In the genomic region with DNA sequence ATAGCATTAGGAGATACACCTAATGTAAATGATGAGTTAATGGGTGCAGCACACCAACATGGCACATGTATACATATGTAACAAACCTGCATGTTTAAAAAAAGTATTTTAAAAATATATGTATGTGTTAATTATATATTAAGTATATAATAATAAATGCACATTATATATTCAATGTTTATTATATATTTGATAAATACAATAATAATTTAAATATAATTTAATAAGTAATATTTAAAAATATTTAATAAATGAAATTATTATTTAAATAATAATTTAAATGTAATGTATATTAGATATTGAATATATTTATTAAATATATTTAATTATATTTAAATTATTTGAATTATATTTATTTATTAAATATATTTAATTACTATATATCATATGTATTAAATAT, we compare ENCODE assay signal across 34 cellular contexts.
"Had no signal": no experiment of that assay in that cellular context is flagged by ENCODE, and none has a peak within 500 bp of the region (broad histone marks: within the 10 kb centered on the region; RNA-seq: fewer than 3 reads in every experiment).

No MANE protein-coding gene starts in this region.

- H3K4me1 Mint-ChIP-seq: activated CD4-positive, alpha-beta memory T cell treated with anti-CD3 and anti-CD28 coated beads, Interleukin-2, amount 10 ng/mL, durations not matched to agents 7 days and 5 days; activated CD4-positive, alpha-beta T cell treated with anti-CD3 and anti-CD28 coated beads, Interleukin-2, amount 10 ng/mL, durations not matched to agents 7 days and 5 days; activated naive CD8-positive, alpha-beta T cell treated with anti-CD3 and anti-CD28 coated beads, Interleukin-2, amount 50 U/mL, for 24 hours; T-helper 17 cell had no signal

- H3K9me3 ChIP-seq: adrenal gland, body of pancreas, esophagus muscularis mucosa, gastroesophageal sphincter had no signal

- H3K27me3 Mint-ChIP-seq: activated CD4-positive, alpha-beta memory T cell treated with anti-CD3 and anti-CD28 coated beads, Interleukin-2, amount 10 ng/mL, durations not matched to agents 7 days and 5 days; activated CD4-positive, alpha-beta T cell treated with anti-CD3 and anti-CD28 coated beads, Interleukin-2, amount 10 ng/mL, durations not matched to agents 7 days and 5 days; activated naive CD8-positive, alpha-beta T cell; activated naive CD8-positive, alpha-beta T cell treated with anti-CD3 and anti-CD28 coated beads, Interleukin-2, amount 50 U/mL, for 24 hours; activated T-cell treated with anti-CD3 and anti-CD28 coated beads, Interleukin-2, amount 50 U/mL, for 24 hours; dendritic cell treated with granulocyte-macrophage colony-stimulating factor and Interleukin-4, amounts not matched to agents 40 ng/mL and 50 ng/mL, for 4 days; T-helper 17 cell had no signal

- H3K36me3 ChIP-seq: adrenal gland, esophagus muscularis mucosa, gastroesophageal sphincter, heart right ventricle had no signal

- H3K27ac ChIP-seq: adrenal gland, body of pancreas, coronary artery, dorsolateral prefrontal cortex, esophagus muscularis mucosa, foreskin keratinocyte, gastroesophageal sphincter, heart right ventricle had no signal

- H3K9me3 Mint-ChIP-seq: activated CD4-positive, alpha-beta T cell treated with anti-CD3 and anti-CD28 coated beads, Interleukin-2, amount 10 ng/mL, durations not matched to agents 7 days and 5 days; activated naive CD8-positive, alpha-beta T cell treated with anti-CD3 and anti-CD28 coated beads, Interleukin-2, amount 50 U/mL, for 24 hours; endodermal cell had no signal

- H3K4me3 ChIP-seq: adrenal gland, body of pancreas, coronary artery, dorsolateral prefrontal cortex, esophagus muscularis mucosa, gastroesophageal sphincter, heart right ventricle had no signal

- H3K27me3 ChIP-seq: adrenal gland, body of pancreas, esophagus muscularis mucosa, foreskin keratinocyte, gastroesophageal sphincter, heart right ventricle had no signal

- H3K36me3 Mint-ChIP-seq: activated naive CD8-positive, alpha-beta T cell had no signal

- H3K4me3 Mint-ChIP-seq: activated CD4-positive, alpha-beta memory T cell treated with anti-CD3 and anti-CD28 coated beads, Interleukin-2, amount 10 ng/mL, durations not matched to agents 7 days and 5 days; activated CD4-positive, alpha-beta T cell treated with anti-CD3 and anti-CD28 coated beads, Interleukin-2, amount 10 ng/mL, durations not matched to agents 7 days and 5 days; activated naive CD8-positive, alpha-beta T cell; activated naive CD8-positive, alpha-beta T cell treated with anti-CD3 and anti-CD28 coated beads, Interleukin-2, amount 50 U/mL, for 24 hours; activated T-cell treated with anti-CD3 and anti-CD28 coated beads, Interleukin-2, amount 50 U/mL, for 24 hours; activated T-cell treated with anti-CD3 and anti-CD28 coated beads, Interleukin-2, amount 50 U/mL, for 72 hours; dendritic cell treated with granulocyte-macrophage colony-stimulating factor and Interleukin-4, amounts not matched to agents 40 ng/mL and 50 ng/mL, for 4 days; endodermal cell; T-helper 17 cell; T-helper 2 cell treated with Interferon-gamma antibody and Interleukin-4, amounts not matched to agents 5 μg/mL and 100 μg/mL, for 36 hours had no signal

- ATAC-seq: activated naive CD8-positive, alpha-beta T cell treated with anti-CD3 and anti-CD28 coated beads, Interleukin-2, amount 50 U/mL, for 24 hours; activated T-cell treated with anti-CD3 and anti-CD28 coated beads, Interleukin-2, amount 50 U/mL, for 72 hours; body of pancreas; foreskin keratinocyte; gastroesophageal sphincter; heart right ventricle; T-helper 17 cell had no signal

- H3K4me1 ChIP-seq: adrenal gland, body of pancreas, esophagus muscularis mucosa, foreskin keratinocyte, gastroesophageal sphincter, heart right ventricle had no signal

- DNase-seq: activated CD4-positive, alpha-beta memory T cell treated with anti-CD3 and anti-CD28 coated beads, Interleukin-2, amount 10 ng/mL, durations not matched to agents 7 days and 5 days; activated CD4-positive, alpha-beta T cell treated with anti-CD3 and anti-CD28 coated beads for 1 hour; activated CD4-positive, alpha-beta T cell treated with anti-CD3 and anti-CD28 coated beads for 4 hours; activated CD4-positive, alpha-beta T cell treated with anti-CD3 and anti-CD28 coated beads, Interleukin-2, amount 10 ng/mL, durations not matched to agents 7 days and 5 days; activated CD4-positive, alpha-beta T cell treated with anti-CD3 and anti-CD28 coated beads, Interleukin-2, amount 50 U/mL, for 4 hours; activated CD8-positive, alpha-beta memory T cell treated with anti-CD3 and anti-CD28 coated beads, Interleukin-2, amount 50 U/mL, for 48 hours; activated gamma-delta T cell treated with Interleukin-2 at 50 U/mL for 16 hours; activated naive CD4-positive, alpha-beta T cell treated with anti-CD3 and anti-CD28 coated beads, Interleukin-2, amount 50 U/mL, for 16 hours; activated naive CD4-positive, alpha-beta T cell treated with Interleukin-2 at 50 U/mL for 16 hours; activated naive CD8-positive, alpha-beta T cell treated with anti-CD3 and anti-CD28 coated beads, Interleukin-2, amount 50 U/mL, for 24 hours; activated T-cell treated with anti-CD3 and anti-CD28 coated beads for 4 hours; activated T-cell treated with anti-CD3 and anti-CD28 coated beads, Interleukin-2, amount 50 U/mL, for 24 hours; activated T-cell treated with anti-CD3 and anti-CD28 coated beads, Interleukin-2, amount 50 U/mL, for 72 hours; adrenal gland; amygdala; aorta; body of pancreas; caudate nucleus; cerebellar nuclear complex; dorsolateral prefrontal cortex; effector memory CD4-positive, alpha-beta T cell; endodermal cell; erythroblast; foreskin keratinocyte; heart right ventricle; T-helper 1 cell; T-helper 17 cell; T1000 had no signal

- H3K27ac Mint-ChIP-seq: activated CD4-positive, alpha-beta memory T cell treated with anti-CD3 and anti-CD28 coated beads, Interleukin-2, amount 10 ng/mL, durations not matched to agents 7 days and 5 days; activated CD4-positive, alpha-beta T cell treated with anti-CD3 and anti-CD28 coated beads, Interleukin-2, amount 10 ng/mL, durations not matched to agents 7 days and 5 days; activated naive CD8-positive, alpha-beta T cell; activated naive CD8-positive, alpha-beta T cell treated with anti-CD3 and anti-CD28 coated beads, Interleukin-2, amount 50 U/mL, for 24 hours; activated T-cell treated with anti-CD3 and anti-CD28 coated beads, Interleukin-2, amount 50 U/mL, for 24 hours; activated T-cell treated with anti-CD3 and anti-CD28 coated beads, Interleukin-2, amount 50 U/mL, for 72 hours; dendritic cell treated with granulocyte-macrophage colony-stimulating factor and Interleukin-4, amounts not matched to agents 40 ng/mL and 50 ng/mL, for 4 days; endodermal cell; T-helper 17 cell; T-helper 2 cell treated with Interferon-gamma antibody and Interleukin-4, amounts not matched to agents 5 μg/mL and 100 μg/mL, for 36 hours had no signal
